ENCODE assay signal across 21 cellular contexts in the genomic region with DNA sequence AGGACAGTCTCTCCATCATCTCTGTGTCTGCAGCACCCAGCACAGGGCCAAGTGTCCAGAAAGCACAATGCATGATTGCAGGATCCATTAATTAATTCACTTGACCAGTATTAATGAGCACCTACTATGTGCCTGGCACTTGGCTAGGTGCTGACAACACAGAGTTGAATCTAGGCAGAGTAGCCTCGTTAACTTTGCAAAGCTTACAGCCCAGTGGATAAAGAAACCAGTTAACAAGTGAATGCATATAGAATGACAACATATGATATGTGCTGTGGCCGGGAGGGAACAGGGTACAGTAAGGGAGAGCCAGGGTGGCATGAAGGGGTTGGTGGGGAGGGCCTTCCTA. TPM values are rescaled to one million over a fixed set of nuclear protein-coding genes. Genes with fewer than 3 reads are reported as not detected.
DNase-seq lines count a peak whose midpoint lies in the region; ATAC-seq and TF ChIP-seq lines count a peak whose summit lies in the region.
"Had no signal": no experiment of that assay in that cellular context is flagged by ENCODE, and none has a peak within 500 bp of the region (broad histone marks: within the 10 kb centered on the region; RNA-seq: fewer than 3 reads in every experiment).

No MANE protein-coding gene starts in this region.

- H3K4me3 Mint-ChIP-seq in endodermal cell: no peak overlapping the region
- no peak overlapping the region for H3K4me3 Mint-ChIP-seq in stimulated activated effector memory CD8-positive, alpha-beta T cell treated with anti-CD3 and anti-CD28 coated beads, Interleukin-12 subunit alpha, Interleukin-12 subunit beta, amount 100 ng/mL, for 72 hours
- no peak overlapping the region for H3K4me3 Mint-ChIP-seq in activated naive CD8-positive, alpha-beta T cell treated with anti-CD3 and anti-CD28 coated beads for 36 hours
- H3K4me3 Mint-ChIP-seq: CD4-positive, alpha-beta memory T cell; H9 had no signal

- peak overlapping the region; percentile 23 for H2AK5ac ChIP-seq in IMR-90 (ENCODE audit: low read depth, low read length)

- no peak overlapping the region for H3K27ac ChIP-seq in IMR-90 (ENCODE audit: insufficient read depth, low read length)
- H3K27ac ChIP-seq in endodermal cell (ENCODE audit: low read depth, low read length): no peak overlapping the region
- peak overlapping the region; percentile 72 for H3K27ac ChIP-seq in muscle layer of duodenum (ENCODE audit: low read length)
- no peak overlapping the region for H3K27ac ChIP-seq in caudate nucleus (ENCODE audit: low read depth, low read length)

- H3K36me3 ChIP-seq in IMR-90 (ENCODE audit: control insufficient read depth, insufficient read depth, low read length): no peaks in the 10 kb centered on the region
- H3K36me3 ChIP-seq in endodermal cell (ENCODE audit: control insufficient read depth, insufficient read depth, low read length): no peaks in the 10 kb centered on the region
- H3K36me3 ChIP-seq in muscle layer of duodenum (ENCODE audit: control insufficient read depth in 1 of 2, insufficient read depth in 2 of 2, low read length in 2 of 2): no peaks in the 10 kb centered on the region
- H3K36me3 ChIP-seq: MG63 had no signal

- DNase-seq in IMR-90: no peak
- DNase-seq in endodermal cell: peak; percentile 12
- no peak for DNase-seq in stimulated activated effector memory CD8-positive, alpha-beta T cell treated with anti-CD3 and anti-CD28 coated beads, Interleukin-12 subunit alpha, Interleukin-12 subunit beta, amount 100 ng/mL, for 72 hours (ENCODE audit: low spot score in 2 of 2)
- DNase-seq in AML-193 (lab: John Stamatoyannopoulos, UW): no peak
- no peak for DNase-seq in activated naive CD8-positive, alpha-beta T cell treated with anti-CD3 and anti-CD28 coated beads for 36 hours
- no peak for DNase-seq in caudate nucleus (lab: John Stamatoyannopoulos, UW)
- no peak for DNase-seq in C1 segment of cervical spinal cord (lab: John Stamatoyannopoulos, UW)
- DNase-seq: CD4-positive, alpha-beta memory T cell; DMS153; GDM1; H9; MG63; NCI-H1048; NCI-H1436 treated with DMSO at 0.1 percent for 48 hours; NCI-H2029; NCI-H345; NCI-H524 treated with DMSO at 0.1 percent for 48 hours; PC-3; RPMI8226 had no signal

- H3K14ac ChIP-seq in IMR-90 (replicated peaks; ENCODE audit: low read depth, low read length): 0 out of 2 replicates have a peak overlapping the region, but pooled peaks have one; percentile 52

- no peaks in the 10 kb centered on the region for H3K79me1 ChIP-seq in IMR-90 (ENCODE audit: low read depth in 1 of 2, low read length in 2 of 2)

- H2BK15ac ChIP-seq in IMR-90 (ENCODE audit: low read depth, low read length): peak overlapping the region; percentile 64; the same call in 2 of the 3 replicates

- 100% methylated on average over 2 of the region's 2 CpGs; no CpG with 5 or more reads in 1 of the 2 experiments for WGBS in IMR-90 (ENCODE audit: extremely low coverage in 2 of 2, insufficient read length in 1 of 2), 2 experiments
- WGBS in endodermal cell (ENCODE audit: insufficient coverage in 1 of 2, insufficient read length in 1 of 2), 2 experiments: 83 to 90% methylated on average over 2 of the region's 2 CpGs

- POLR2A ChIA-PET in IMR-90 (lab: Charles Lee; ENCODE audit: unreplicated experiment): no interaction called here

- H3K27me3 ChIP-seq in IMR-90 (ENCODE audit: control insufficient read depth, insufficient read depth, low read length) (no peaks in the 10 kb centered on the region), endodermal cell (ENCODE audit: control insufficient read depth, insufficient read depth, low read length, poor library complexity, severe bottlenecking) (no peaks in the 10 kb centered on the region), muscle layer of duodenum (ENCODE audit: low read depth, low read length) (no peaks in the 10 kb centered on the region)
- H3K27me3 ChIP-seq: MG63 had no signal

- no peak overlapping the region for H3K18ac ChIP-seq in IMR-90 (ENCODE audit: low read depth, low read length)

- peaks cover 26% of the 10 kb centered on the region for H3K9me1 ChIP-seq in IMR-90 (ENCODE audit: insufficient read depth, low read length)

- intact Hi-C loops in IMR-90 (cut with micrococcal nuclease): no loop called here

- H4K20me1 ChIP-seq in IMR-90 (ENCODE audit: insufficient read depth, low read length): no peaks in the 10 kb centered on the region

- TF ChIP-seq CTCF in IMR-90 (conservative IDR thresholded peaks at IDR 0.05; ENCODE audit: low read depth, low read length) (no peak), endodermal cell (conservative IDR thresholded peaks at IDR 0.05) (no peak)

- in situ Hi-C loops in IMR-90 (cut with MboI; ENCODE audit: low sequenced_read_pairs): no loop called here

- H3K4ac ChIP-seq in IMR-90 (ENCODE audit: low read depth, low read length): peak overlapping the region; percentile 44; the same call in 1 of the 2 replicates

- peaks cover 37% of the 10 kb centered on the region for H3K27me3 Mint-ChIP-seq in endodermal cell (ENCODE audit: insufficient read depth)
- H3K27me3 Mint-ChIP-seq in activated naive CD8-positive, alpha-beta T cell treated with anti-CD3 and anti-CD28 coated beads for 36 hours: no peaks in the 10 kb centered on the region

- H3K9me3 Mint-ChIP-seq in endodermal cell: peaks cover under 1% of the 10 kb centered on the region
- no peaks in the 10 kb centered on the region for H3K9me3 Mint-ChIP-seq in stimulated activated effector memory CD8-positive, alpha-beta T cell treated with anti-CD3 and anti-CD28 coated beads, Interleukin-12 subunit alpha, Interleukin-12 subunit beta, amount 100 ng/mL, for 72 hours
- H3K9me3 Mint-ChIP-seq in activated naive CD8-positive, alpha-beta T cell treated with anti-CD3 and anti-CD28 coated beads for 36 hours: no peaks in the 10 kb centered on the region
- H3K9me3 Mint-ChIP-seq: CD4-positive, alpha-beta memory T cell had no signal

- H2AFZ ChIP-seq in IMR-90 (replicated peaks; ENCODE audit: low read length, poor library complexity): no peak overlapping the region

- H2BK120ac ChIP-seq in IMR-90 (ENCODE audit: low read depth, low read length): peak overlapping the region; percentile 71

- no peak for TF ChIP-seq RAD21 in IMR-90 (IDR thresholded peaks at IDR 0.05; ENCODE audit: low read length)

- peak overlapping the region; percentile 23; the same call in 1 of the 2 replicates for H3K23ac ChIP-seq in IMR-90 (ENCODE audit: low read depth, low read length)

- H3K9ac ChIP-seq in IMR-90 (ENCODE audit: low read depth, low read length): no peak overlapping the region
- H3K9ac ChIP-seq in endodermal cell (ENCODE audit: extremely low read depth, low read length, poor library complexity, severe bottlenecking): no peak overlapping the region

- H4K91ac ChIP-seq in IMR-90 (ENCODE audit: insufficient read depth, low read depth, low read length): peak overlapping the region; percentile 55

- CTCF ChIA-PET in IMR-90 (lab: Yijun Ruan, JAX): interaction anchor here (0.7 kb wide), 1 partner anchor 201 kb away, joined by 3 read pairs; no protein-coding TSS in a partner anchor

- H3K4me2 ChIP-seq in IMR-90 (ENCODE audit: low read depth, low read length): no peak overlapping the region

- no peak overlapping the region for H4K8ac ChIP-seq in IMR-90 (ENCODE audit: low read depth in 2 of 2, low read length in 2 of 2)

- H3K36me3 Mint-ChIP-seq in endodermal cell (ENCODE audit: low read depth): no peaks in the 10 kb centered on the region
- no peaks in the 10 kb centered on the region for H3K36me3 Mint-ChIP-seq in stimulated activated effector memory CD8-positive, alpha-beta T cell treated with anti-CD3 and anti-CD28 coated beads, Interleukin-12 subunit alpha, Interleukin-12 subunit beta, amount 100 ng/mL, for 72 hours
- no peaks in the 10 kb centered on the region for H3K36me3 Mint-ChIP-seq in activated naive CD8-positive, alpha-beta T cell treated with anti-CD3 and anti-CD28 coated beads for 36 hours
- H3K36me3 Mint-ChIP-seq: CD4-positive, alpha-beta memory T cell had no signal

- H3K9me3 ChIP-seq in IMR-90 (ENCODE audit: control insufficient read depth, insufficient read depth, low read length): no peaks in the 10 kb centered on the region
- no peaks in the 10 kb centered on the region for H3K9me3 ChIP-seq in endodermal cell (ENCODE audit: control insufficient read depth, low read length)
- no peaks in the 10 kb centered on the region for H3K9me3 ChIP-seq in muscle layer of duodenum (ENCODE audit: control insufficient read depth in 1 of 2, low read length in 2 of 2)
- H3K9me3 ChIP-seq: MG63 had no signal

- H2AK9ac ChIP-seq in IMR-90 (replicated peaks; ENCODE audit: low read depth, low read length, poor library complexity): no peak overlapping the region

- H3K4me1 Mint-ChIP-seq in endodermal cell: peaks cover 20% of the 10 kb centered on the region
- H3K4me1 Mint-ChIP-seq in stimulated activated effector memory CD8-positive, alpha-beta T cell treated with anti-CD3 and anti-CD28 coated beads, Interleukin-12 subunit alpha, Interleukin-12 subunit beta, amount 100 ng/mL, for 72 hours: peaks cover 40% of the 10 kb centered on the region
- no peaks in the 10 kb centered on the region for H3K4me1 Mint-ChIP-seq in activated naive CD8-positive, alpha-beta T cell treated with anti-CD3 and anti-CD28 coated beads for 36 hours
- H3K4me1 Mint-ChIP-seq: CD4-positive, alpha-beta memory T cell had no signal

- dilution Hi-C loops in IMR-90 (cut with HindIII; ENCODE audit: low sequenced_read_pairs, unreplicated experiment): no loop called here

- TF ChIP-seq POLR2A in IMR-90 (IDR thresholded peaks at IDR 0.05; ENCODE audit: low read depth, low read length): no peak

- no peak overlapping the region for H4K5ac ChIP-seq in IMR-90 (ENCODE audit: low read depth, low read length)

- H3K56ac ChIP-seq in IMR-90 (ENCODE audit: extremely low read depth, insufficient read depth, low read length): no peak overlapping the region

- peaks cover 10% of the 10 kb centered on the region for H3K4me1 ChIP-seq in IMR-90 (ENCODE audit: control insufficient read depth, insufficient read depth, low read length)
- no peaks in the 10 kb centered on the region for H3K4me1 ChIP-seq in endodermal cell (ENCODE audit: control insufficient read depth, insufficient read depth, low read length)
- H3K4me1 ChIP-seq in muscle layer of duodenum (ENCODE audit: control insufficient read depth in 1 of 2, insufficient read depth in 2 of 2, low read length in 2 of 2): peaks cover 5 to 22% of the 10 kb centered on the region in 2 donors

- no peak for ATAC-seq in IMR-90 (ENCODE audit: low read depth)
- ATAC-seq in stimulated activated effector memory CD8-positive, alpha-beta T cell treated with anti-CD3 and anti-CD28 coated beads, Interleukin-12 subunit alpha, Interleukin-12 subunit beta, amount 100 ng/mL, for 72 hours: no peak
- ATAC-seq: PC-3 had no signal

- BruUV-seq in IMR-90 (replicated peaks; lab: Mats Ljungman, UMichigan): no TSS peak

- no peak overlapping the region for H3K27ac Mint-ChIP-seq in endodermal cell
- H3K27ac Mint-ChIP-seq in stimulated activated effector memory CD8-positive, alpha-beta T cell treated with anti-CD3 and anti-CD28 coated beads, Interleukin-12 subunit alpha, Interleukin-12 subunit beta, amount 100 ng/mL, for 72 hours: peak overlapping the region; percentile 68
- no peak overlapping the region for H3K27ac Mint-ChIP-seq in activated naive CD8-positive, alpha-beta T cell treated with anti-CD3 and anti-CD28 coated beads for 36 hours

- H2BK20ac ChIP-seq in IMR-90 (ENCODE audit: low read depth, low read length): peak overlapping the region; percentile 67

- H2BK5ac ChIP-seq in IMR-90 (ENCODE audit: low read depth, low read length, poor library complexity, severe bottlenecking): no peak overlapping the region

- H3K4me3 ChIP-seq in IMR-90 (ENCODE audit: insufficient read depth, low read depth, low read length): no peak overlapping the region
- no peak overlapping the region for H3K4me3 ChIP-seq in endodermal cell (ENCODE audit: low read length)
- no peak overlapping the region for H3K4me3 ChIP-seq in muscle layer of duodenum (ENCODE audit: low read depth in 1 of 2, low read length in 2 of 2)
- H3K4me3 ChIP-seq: MG63 had no signal

RNA-seq across cellular contexts. Expression of a gene that starts 10.9 kb away (rescaled TPM):
- total RNA-seq in IMR-90 (2012; rRNA removed): not detected in 2 replicates
- 0.05 and 0.06 TPM in 2 replicates for polyA plus RNA-seq in IMR-90 (2012; rRNA removed)
- 0.09 TPM in 1 of 2 replicates, not detected in the other for polyA plus RNA-seq in IMR-90 (2012; cell fraction: cytosol; rRNA removed)
- 0.37 and 0.40 TPM in 2 replicates for polyA plus RNA-seq in IMR-90 (2012; cell fraction: nucleus; rRNA removed; ENCODE audit: low replicate concordance)
- 1 to 10 TPM; 1.7 to 2.3 TPM for total RNA-seq in endodermal cell
- not detected for polyA plus RNA-seq in endodermal cell (2013, experiment 1 of 2)
- 0.12 TPM for polyA plus RNA-seq in endodermal cell (2013, experiment 2 of 2)
- not detected for total RNA-seq in activated naive CD8-positive, alpha-beta T cell treated with anti-CD3 and anti-CD28 coated beads for 36 hours
- total RNA-seq: CD4-positive, alpha-beta memory T cell; Daoy; H9 had no signal
- polyA plus RNA-seq: CD4-positive, alpha-beta memory T cell had no signal
